ENCODE assay signal across 33 cellular contexts in the genomic region with DNA sequence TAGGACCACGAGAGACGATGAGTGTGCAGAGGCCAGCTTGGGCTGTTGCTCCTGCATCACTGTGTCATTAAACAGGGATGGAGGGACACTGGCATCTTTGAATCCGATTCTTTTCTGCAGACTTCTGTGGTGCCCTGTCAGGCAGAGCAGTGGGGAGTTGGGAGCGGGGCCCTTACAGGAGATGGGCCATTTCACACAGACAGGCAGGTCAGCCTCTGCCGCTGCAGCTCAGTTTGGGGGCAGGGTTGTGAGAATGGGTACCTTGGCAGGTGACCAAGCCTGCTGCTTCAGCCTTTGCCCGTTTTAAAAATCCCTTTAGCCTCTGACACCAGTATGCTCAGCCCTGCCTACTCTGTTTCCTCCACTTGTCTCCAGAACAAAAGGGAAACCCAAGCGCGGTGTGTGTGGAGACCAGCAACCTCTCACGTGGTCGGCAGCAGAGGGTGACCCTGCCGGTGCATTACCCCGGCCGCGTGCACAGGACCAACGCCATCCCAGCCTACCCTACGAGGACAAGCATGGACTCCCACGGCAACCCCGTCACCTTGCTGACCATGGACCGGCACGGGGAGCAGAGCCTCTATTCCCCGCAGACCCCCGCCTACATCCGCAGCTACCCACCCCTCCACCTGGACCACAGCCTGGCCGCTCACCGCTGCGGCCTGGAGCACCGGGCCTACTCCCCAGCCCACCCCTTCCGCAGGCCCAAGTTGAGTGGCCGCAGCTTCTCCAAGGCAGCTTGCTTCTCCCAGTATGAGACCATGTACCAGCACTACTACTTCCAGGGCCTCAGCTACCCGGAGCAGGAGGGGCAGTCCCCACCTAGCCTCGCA. TPM values are rescaled to one million over a fixed set of nuclear protein-coding genes. Genes with fewer than 3 reads are reported as not detected.
"Had no signal": no experiment of that assay in that cellular context is flagged by ENCODE, and none has a peak within 500 bp of the region (broad histone marks: within the 10 kb centered on the region; RNA-seq: fewer than 3 reads in every experiment).

No MANE protein-coding gene starts in this region.

- H3K36me3 ChIP-seq: neutrophil had no signal

- H3K4me1 Mint-ChIP-seq: naive thymus-derived CD8-positive, alpha-beta T cell; stimulated activated memory B cell treated with anti-CD40 and anti-IgM and Interleukin-4, amounts not matched to agents 10 μg/mL and 1 μg/mL and 100 μg/mL, for 72 hours had no signal

- H2AFZ ChIP-seq: hepatocyte, parathyroid adenoma had no signal

- H3K9ac ChIP-seq: parathyroid adenoma had no signal

- H3K27me3 ChIP-seq: dorsolateral prefrontal cortex, gastroesophageal sphincter, heart left ventricle, hepatocyte, neutrophil, right atrium auricular region, tibial nerve, upper lobe of left lung had no signal

- H3K27ac Mint-ChIP-seq: endodermal cell; naive thymus-derived CD8-positive, alpha-beta T cell; stimulated activated memory B cell treated with anti-CD40 and anti-IgM and Interleukin-4, amounts not matched to agents 10 μg/mL and 1 μg/mL and 100 μg/mL, for 72 hours; stimulated activated naive CD8-positive, alpha-beta T cell treated with anti-CD3 and anti-CD28 coated beads, Interleukin-15, Interleukin-2, amounts not matched to agents 100 ng/mL and 50 ng/mL, for 24 hours had no signal

- H3K4me3 Mint-ChIP-seq: endodermal cell; naive thymus-derived CD8-positive, alpha-beta T cell; nephron progenitor cell; stimulated activated memory B cell treated with anti-CD40 and anti-IgM and Interleukin-4, amounts not matched to agents 10 μg/mL and 1 μg/mL and 100 μg/mL, for 72 hours; stimulated activated naive CD8-positive, alpha-beta T cell treated with anti-CD3 and anti-CD28 coated beads, Interleukin-15, Interleukin-2, amounts not matched to agents 100 ng/mL and 50 ng/mL, for 24 hours had no signal

- H3K4me3 ChIP-seq: dorsolateral prefrontal cortex, gastroesophageal sphincter, heart left ventricle, hepatocyte, prostate gland, right atrium auricular region, smooth muscle cell, thoracic aorta, tibial nerve, upper lobe of left lung had no signal

- H3K4me1 ChIP-seq: heart left ventricle, parathyroid adenoma, prostate gland, upper lobe of left lung had no signal

- H3K9me3 ChIP-seq: gastroesophageal sphincter, heart left ventricle, neutrophil, prostate gland, right atrium auricular region, thoracic aorta, tibial nerve, upper lobe of left lung had no signal

- DNase-seq: dorsolateral prefrontal cortex; effector CD4-positive, alpha-beta T cell; endodermal cell; foreskin fibroblast; heart left ventricle; kidney; mammary epithelial cell; naive thymus-derived CD8-positive, alpha-beta T cell; nephron progenitor cell; stimulated activated CD4-positive, alpha-beta T cell treated with anti-CD3 and anti-CD28 coated beads, Interleukin-2, amount 100 ng/mL, for 24 hours; stimulated activated CD4-positive, alpha-beta T cell treated with anti-CD3 and anti-CD28 coated beads, Interleukin-4, amount 100 ng/mL, for 24 hours had no signal

- H3K27ac ChIP-seq: epithelial cell of prostate, gastroesophageal sphincter, heart left ventricle, hepatocyte, neutrophil, parathyroid adenoma, prostate gland, right atrium auricular region, thoracic aorta, tibial nerve, upper lobe of left lung had no signal

- FAIRE-seq: colon, kidney had no signal

- H3K27me3 Mint-ChIP-seq: naive thymus-derived CD8-positive, alpha-beta T cell; stimulated activated memory B cell treated with anti-CD40 and anti-IgM and Interleukin-4, amounts not matched to agents 10 μg/mL and 1 μg/mL and 100 μg/mL, for 72 hours; stimulated activated naive CD8-positive, alpha-beta T cell treated with anti-CD3 and anti-CD28 coated beads, Interleukin-15, Interleukin-2, amounts not matched to agents 100 ng/mL and 50 ng/mL, for 24 hours had no signal

- H3K79me2 ChIP-seq: hepatocyte, parathyroid adenoma had no signal

- ATAC-seq: gastroesophageal sphincter; heart left ventricle; left lobe of liver; naive thymus-derived CD8-positive, alpha-beta T cell; sciatic nerve; stimulated activated memory B cell treated with anti-CD40 and anti-IgM and Interleukin-4, amounts not matched to agents 10 μg/mL and 1 μg/mL and 100 μg/mL, for 72 hours had no signal

- H3K9me3 Mint-ChIP-seq: endodermal cell; naive thymus-derived CD8-positive, alpha-beta T cell; nephron progenitor cell; stimulated activated memory B cell treated with anti-CD40 and anti-IgM and Interleukin-4, amounts not matched to agents 10 μg/mL and 1 μg/mL and 100 μg/mL, for 72 hours; stimulated activated naive CD8-positive, alpha-beta T cell treated with anti-CD3 and anti-CD28 coated beads, Interleukin-15, Interleukin-2, amounts not matched to agents 100 ng/mL and 50 ng/mL, for 24 hours had no signal

- H3K4me2 ChIP-seq: hepatocyte, smooth muscle cell had no signal

RNA-seq across cellular contexts. Expression of gene C22orf31, which starts 12.6 kb away (rescaled TPM):
- total RNA-seq: cerebellum; endodermal cell; esophagus mucosa; gastroesophageal sphincter; hepatocyte; kidney; left lobe of liver; mammary epithelial cell; mesenteric fat pad; myocyte; naive thymus-derived CD8-positive, alpha-beta T cell; omental fat pad; right atrium auricular region; sciatic nerve; smooth muscle cell; thoracic aorta; tibial nerve; upper lobe of left lung had no signal
- polyA plus RNA-seq: heart left ventricle; hepatocyte; liver; mammary epithelial cell; naive thymus-derived CD8-positive, alpha-beta T cell; smooth muscle cell had no signal

RNA-seq across cellular contexts. Expression of gene KREMEN1, which starts 23.8 kb away (rescaled TPM):
- total RNA-seq: naive thymus-derived CD8-positive, alpha-beta T cell had no signal
- polyA plus RNA-seq: naive thymus-derived CD8-positive, alpha-beta T cell had no signal
